Comparison of ENCODE assay signal across 8 cellular contexts in the genomic region with DNA sequence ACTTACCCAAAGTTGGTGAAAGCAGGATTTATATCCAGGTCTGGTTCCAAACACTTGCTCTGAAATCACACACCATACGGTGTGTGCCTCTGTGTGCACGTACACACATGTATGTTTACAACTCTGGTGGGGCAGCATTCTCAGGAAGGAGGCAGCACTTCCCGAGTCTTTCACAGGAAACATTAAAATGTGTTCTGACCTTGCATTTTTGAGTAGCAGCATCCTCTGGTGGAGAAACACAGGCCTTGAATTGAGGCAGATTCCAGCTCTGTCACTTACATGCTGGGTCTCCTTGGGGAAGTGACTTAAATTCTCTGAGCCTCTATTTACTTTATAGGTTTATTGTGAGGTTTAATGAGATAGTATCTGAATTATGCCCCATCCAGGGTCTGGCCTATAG.
DNase-seq lines count a peak whose midpoint lies in the region; ATAC-seq and TF ChIP-seq lines count a peak whose summit lies in the region.

No MANE protein-coding gene starts in this region.

- H3K27ac ChIP-seq in mesodermal cell (ENCODE audit: low read depth, low read length, severe bottlenecking), result peak overlapping the region; percentile 80

- POLR2A ChIA-PET in BJ (lab: Charles Lee), result no interaction called here

- H3K36me3 Mint-ChIP-seq in brain, result peaks cover 14% of the 10 kb centered on the region

- H3K4me1 ChIP-seq in mesodermal cell (ENCODE audit: control insufficient read depth, insufficient read depth, low read length, poor library complexity, severe bottlenecking), result peaks cover 37% of the 10 kb centered on the region

- CTCF ChIA-PET in BJ (lab: Yijun Ruan, JAX), result interaction anchor here (0.5 to 23.9 kb wide), 16 partner anchors 11 to 315 kb away, joined by 3 to 1084 read pairs (median 4); partner anchors contain the start of gene ALAD

- DNase-seq in BJ (ENCODE audit: low read depth) (no peak), NCI-H345 treated with DMSO at 0.1 percent for 48 hours (lab: John Stamatoyannopoulos, UW; ENCODE audit: unreplicated experiment) (no peak)

- H3K27me3 Mint-ChIP-seq in brain, result peaks cover 2% of the 10 kb centered on the region

- peaks cover 5% of the 10 kb centered on the region; the same call in 1 of the 2 replicates for H3K36me3 ChIP-seq in BJ (ENCODE audit: control insufficient read depth, insufficient read depth, low read length)
- H3K36me3 ChIP-seq in mesodermal cell (ENCODE audit: control insufficient read depth, insufficient read depth, low read length), result peaks cover 34% of the 10 kb centered on the region

- no peak for ATAC-seq in GM21825 (IDR thresholded peaks at IDR 0.05; ENCODE audit: unreplicated experiment)
- no peak for ATAC-seq in HG02981 (IDR thresholded peaks at IDR 0.05; ENCODE audit: unreplicated experiment)
- no peak for ATAC-seq in GM19328 (IDR thresholded peaks at IDR 0.05; ENCODE audit: unreplicated experiment)

- H3K4me1 Mint-ChIP-seq in brain, result peaks cover 45% of the 10 kb centered on the region

- peak; percentile 86 for TF ChIP-seq CTCF in BJ (IDR thresholded peaks at IDR 0.05; ENCODE audit: insufficient read depth, low read depth, low read length)
- peak; percentile 68 to 70 for TF ChIP-seq CTCF in brain (conservative IDR thresholded peaks at IDR 0.05)

- no peaks in the 10 kb centered on the region for H3K9me3 ChIP-seq in mesodermal cell (ENCODE audit: control insufficient read depth, low read length)

- peak overlapping the region in 3 of 5 experiments; percentile 43 to 93 (median 62) for H3K27ac Mint-ChIP-seq in brain

- no peak for TF ChIP-seq EP300 in Ishikawa (IDR thresholded peaks at IDR 0.05; ENCODE audit: borderline replicate concordance)

- peak; percentile 59 for TF ChIP-seq RAD21 in Ishikawa (IDR thresholded peaks at IDR 0.05; ENCODE audit: low read depth)

- WGBS in mesodermal cell (ENCODE audit: insufficient coverage in 2 of 2), 2 experiments, result 76 to 79% methylated on average over 3 of the region's 3 CpGs

- no peaks in the 10 kb centered on the region for H3K27me3 ChIP-seq in BJ (ENCODE audit: control insufficient read depth, insufficient read depth, low read length)

- H3K4me3 ChIP-seq in BJ (ENCODE audit: low read depth, low read length) (no peak overlapping the region), mesodermal cell (ENCODE audit: extremely low read depth, insufficient read depth, low read length, poor library complexity, severe bottlenecking) (no peak overlapping the region)

- H3K4me3 Mint-ChIP-seq in brain, result no peak overlapping the region

- no peaks in the 10 kb centered on the region for H3K9me3 Mint-ChIP-seq in brain

TF ChIP-seq in Ishikawa, 13 proteins besides CTCF, POLR2A, EP300 and RAD21:
- TF ChIP-seq, protein P1, sequence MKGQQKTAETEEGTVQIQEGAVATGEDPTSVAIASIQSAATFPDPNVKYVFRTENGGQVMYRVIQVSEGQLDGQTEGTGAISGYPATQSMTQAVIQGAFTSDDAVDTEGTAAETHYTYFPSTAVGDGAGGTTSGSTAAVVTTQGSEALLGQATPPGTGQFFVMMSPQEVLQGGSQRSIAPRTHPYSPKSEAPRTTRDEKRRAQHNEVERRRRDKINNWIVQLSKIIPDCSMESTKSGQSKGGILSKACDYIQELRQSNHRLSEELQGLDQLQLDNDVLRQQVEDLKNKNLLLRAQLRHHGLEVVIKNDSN (IDR thresholded peaks at IDR 0.05), result no peak
- TF ChIP-seq TEAD4 (IDR thresholded peaks at IDR 0.05) (no peak), TCF12 (IDR thresholded peaks at IDR 0.05; ENCODE audit: low read depth) (no peak), CREB1 (IDR thresholded peaks at IDR 0.05; ENCODE audit: low read depth) (no peak), ZBTB7A (IDR thresholded peaks at IDR 0.05; ENCODE audit: low read depth) (no peak), CEBPB (IDR thresholded peaks at IDR 0.05) (no peak), FOXM1 (IDR thresholded peaks at IDR 0.05; ENCODE audit: borderline replicate concordance, low read depth) (no peak), NFIC (IDR thresholded peaks at IDR 0.05) (no peak), YY1 (IDR thresholded peaks at IDR 0.05; ENCODE audit: low read depth) (no peak), REST (IDR thresholded peaks at IDR 0.05; ENCODE audit: low read depth) (no peak), EGR1 (IDR thresholded peaks at IDR 0.05) (no peak), TAF1 (IDR thresholded peaks at IDR 0.05; ENCODE audit: low read depth) (no peak)
- TF ChIP-seq, protein P2, sequence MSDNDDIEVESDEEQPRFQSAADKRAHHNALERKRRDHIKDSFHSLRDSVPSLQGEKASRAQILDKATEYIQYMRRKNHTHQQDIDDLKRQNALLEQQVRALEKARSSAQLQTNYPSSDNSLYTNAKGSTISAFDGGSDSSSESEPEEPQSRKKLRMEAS (IDR thresholded peaks at IDR 0.05), result no peak
TF ChIP-seq in Ishikawa: peak in this region for 0.
